In the genomic region with DNA sequence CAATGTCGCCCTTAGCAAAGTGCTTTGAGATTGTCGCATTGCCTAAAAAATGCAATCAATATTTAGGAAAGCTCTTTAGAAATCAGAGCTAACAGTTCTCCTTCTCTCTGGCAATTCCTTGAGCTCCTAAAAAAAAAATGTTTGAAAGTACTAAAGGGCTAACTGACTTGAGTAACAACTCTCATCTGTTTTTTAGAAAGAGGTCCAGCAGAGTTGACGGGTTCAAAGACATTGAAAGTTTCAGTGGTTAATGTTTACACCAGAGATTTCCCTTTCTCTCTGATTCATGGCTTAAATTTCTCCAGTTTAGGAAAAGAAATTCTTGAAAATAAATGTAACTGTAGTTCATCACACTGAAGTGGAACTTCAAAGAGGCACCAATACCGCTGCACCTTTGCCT, we compare ENCODE assay signal across 4 cellular contexts. TPM values are rescaled to one million over a fixed set of nuclear protein-coding genes. Genes with fewer than 3 reads are reported as not detected.
"Had no signal": no experiment of that assay in that cellular context is flagged by ENCODE, and none has a peak within 500 bp of the region (broad histone marks: within the 10 kb centered on the region; RNA-seq: fewer than 3 reads in every experiment).

No MANE protein-coding gene starts in this region.

RNA-seq across cellular contexts. Expression of gene DAZ2, which starts 8.7 kb away (rescaled TPM):
- total RNA-seq: LHCN-M2, M059J, MCF 10A, NCI-H460 had no signal

RNA-seq across cellular contexts. Expression of gene DAZ1, which starts 11.9 kb away (rescaled TPM):
- total RNA-seq: LHCN-M2, M059J, MCF 10A had no signal
